26 cellular contexts compared by ENCODE assay signal in genomic region chr1:42744030-42744413, GRCh38. TPM values are rescaled to one million over a fixed set of nuclear protein-coding genes. Genes with fewer than 3 reads are reported as not detected.
"Had no signal": no experiment of that assay in that cellular context is flagged by ENCODE, and none has a peak within 500 bp of the region (broad histone marks: within the 10 kb centered on the region; RNA-seq: fewer than 3 reads in every experiment).

No MANE protein-coding gene starts in this region.

- H3K27ac ChIP-seq: brain microvascular endothelial cell, neutrophil, parathyroid adenoma, stomach had no signal

- H2AFZ ChIP-seq: parathyroid adenoma had no signal

- DNase-seq: activated CD4-positive, alpha-beta memory T cell treated with anti-CD3 and anti-CD28 coated beads for 36 hours; activated CD4-positive, alpha-beta T cell treated with anti-CD3 and anti-CD28 coated beads for 36 hours; activated naive CD4-positive, alpha-beta T cell treated with anti-CD3 and anti-CD28 coated beads for 36 hours; activated naive CD8-positive, alpha-beta T cell treated with anti-CD3 and anti-CD28 coated beads, Interleukin-2, amount 50 U/mL, for 24 hours; activated T-cell treated with anti-CD3 and anti-CD28 coated beads for 4 hours; anterior cingulate cortex; brain microvascular endothelial cell; cortex of kidney; effector CD4-positive, alpha-beta T cell; immature natural killer cell; left ventricle myocardium superior; naive B cell; stimulated activated CD4-positive, alpha-beta T cell treated with anti-CD3 and anti-CD28 coated beads, Interleukin-4, amount 100 ng/mL, for 24 hours; stomach had no signal

- H3K4me1 Mint-ChIP-seq: activated CD4-positive, alpha-beta T cell treated with anti-CD3 and anti-CD28 coated beads for 36 hours; activated naive CD8-positive, alpha-beta T cell treated with anti-CD3 and anti-CD28 coated beads, Interleukin-2, amount 50 U/mL, for 24 hours; immature natural killer cell; memory B cell; naive B cell; stimulated activated effector memory CD8-positive, alpha-beta T cell treated with anti-CD3 and anti-CD28 coated beads, Interleukin-12 subunit alpha, Interleukin-12 subunit beta, amount 100 ng/mL, for 72 hours had no signal

- H3K9me3 Mint-ChIP-seq: activated CD4-positive, alpha-beta memory T cell treated with anti-CD3 and anti-CD28 coated beads for 36 hours; activated naive CD4-positive, alpha-beta T cell treated with anti-CD3 and anti-CD28 coated beads for 36 hours; activated naive CD8-positive, alpha-beta T cell treated with anti-CD3 and anti-CD28 coated beads, Interleukin-2, amount 50 U/mL, for 24 hours; activated T-helper 2 cell treated with anti-CD3 and anti-CD28 coated beads, Interferon-gamma antibody, Interleukin-2, Interleukin-4, amounts not matched to agents 10 μg/mL and 5 μg/mL and 100 μg/mL, durations not matched to agents 14 hours and 24 hours and 36 hours; immature natural killer cell; memory B cell; naive B cell; stimulated activated effector memory CD8-positive, alpha-beta T cell treated with anti-CD3 and anti-CD28 coated beads, Interleukin-12 subunit alpha, Interleukin-12 subunit beta, amount 100 ng/mL, for 72 hours; WTC11 had no signal

- H3K4me1 ChIP-seq: parathyroid adenoma had no signal

- H3K27ac Mint-ChIP-seq: activated CD4-positive, alpha-beta memory T cell treated with anti-CD3 and anti-CD28 coated beads for 36 hours; activated CD4-positive, alpha-beta T cell treated with anti-CD3 and anti-CD28 coated beads for 36 hours; activated naive CD4-positive, alpha-beta T cell treated with anti-CD3 and anti-CD28 coated beads for 36 hours; activated naive CD8-positive, alpha-beta T cell treated with anti-CD3 and anti-CD28 coated beads, Interleukin-2, amount 50 U/mL, for 24 hours; activated T-helper 2 cell treated with anti-CD3 and anti-CD28 coated beads, Interferon-gamma antibody, Interleukin-2, Interleukin-4, amounts not matched to agents 10 μg/mL and 5 μg/mL and 100 μg/mL, durations not matched to agents 14 hours and 24 hours and 36 hours; immature natural killer cell; stimulated activated effector memory CD8-positive, alpha-beta T cell treated with anti-CD3 and anti-CD28 coated beads, Interleukin-12 subunit alpha, Interleukin-12 subunit beta, amount 100 ng/mL, for 72 hours; WTC11 had no signal

- H3K4me2 ChIP-seq: SK-N-SH had no signal

- H3K9ac ChIP-seq: parathyroid adenoma, SK-N-SH had no signal

- H3K4me3 ChIP-seq: mucosa of descending colon, stomach had no signal

- H3K27me3 ChIP-seq: brain microvascular endothelial cell, neutrophil, stomach had no signal

- H3K4me3 Mint-ChIP-seq: activated CD4-positive, alpha-beta memory T cell treated with anti-CD3 and anti-CD28 coated beads for 36 hours; activated CD4-positive, alpha-beta T cell treated with anti-CD3 and anti-CD28 coated beads for 36 hours; activated naive CD4-positive, alpha-beta T cell treated with anti-CD3 and anti-CD28 coated beads for 36 hours; activated naive CD8-positive, alpha-beta T cell treated with anti-CD3 and anti-CD28 coated beads, Interleukin-2, amount 50 U/mL, for 24 hours; immature natural killer cell; memory B cell; stimulated activated effector memory CD8-positive, alpha-beta T cell treated with anti-CD3 and anti-CD28 coated beads, Interleukin-12 subunit alpha, Interleukin-12 subunit beta, amount 100 ng/mL, for 72 hours; WTC11 had no signal

- H3K9me3 ChIP-seq: mucosa of descending colon, neutrophil, SK-N-SH, stomach had no signal

- H3K79me2 ChIP-seq: parathyroid adenoma had no signal

- ATAC-seq: activated CD4-positive, alpha-beta T cell treated with anti-CD3 and anti-CD28 coated beads for 36 hours; activated naive CD8-positive, alpha-beta T cell treated with anti-CD3 and anti-CD28 coated beads, Interleukin-2, amount 50 U/mL, for 24 hours; left ventricle myocardium superior; mucosa of descending colon; sciatic nerve; stimulated activated effector memory CD8-positive, alpha-beta T cell treated with anti-CD3 and anti-CD28 coated beads, Interleukin-12 subunit alpha, Interleukin-12 subunit beta, amount 100 ng/mL, for 72 hours; WTC11 had no signal

- H3K36me3 Mint-ChIP-seq: naive B cell had no signal

- H3K27me3 Mint-ChIP-seq: activated CD4-positive, alpha-beta memory T cell treated with anti-CD3 and anti-CD28 coated beads for 36 hours; activated CD4-positive, alpha-beta T cell treated with anti-CD3 and anti-CD28 coated beads for 36 hours; activated naive CD8-positive, alpha-beta T cell treated with anti-CD3 and anti-CD28 coated beads, Interleukin-2, amount 50 U/mL, for 24 hours; naive B cell had no signal

RNA-seq across cellular contexts. Expression of gene CLDN19, which starts 4.0 kb away (rescaled TPM):
- total RNA-seq: activated CD4-positive, alpha-beta memory T cell treated with anti-CD3 and anti-CD28 coated beads for 36 hours; activated CD4-positive, alpha-beta T cell treated with anti-CD3 and anti-CD28 coated beads for 36 hours; activated naive CD4-positive, alpha-beta T cell treated with anti-CD3 and anti-CD28 coated beads for 36 hours; activated T-helper 2 cell treated with anti-CD3 and anti-CD28 coated beads, Interferon-gamma antibody, Interleukin-2, Interleukin-4, amounts not matched to agents 10 μg/mL and 5 μg/mL and 100 μg/mL, durations not matched to agents 14 hours and 24 hours and 36 hours; esophagus mucosa; left ventricle myocardium superior; temporal lobe; ureter had no signal
- polyA plus RNA-seq: immature natural killer cell, SK-N-SH, stomach had no signal

RNA-seq across cellular contexts. Expression of gene TMEM269, which starts 40.8 kb away (rescaled TPM):
- total RNA-seq: left ventricle myocardium superior, mucosa of descending colon had no signal
